In the genomic region with DNA sequence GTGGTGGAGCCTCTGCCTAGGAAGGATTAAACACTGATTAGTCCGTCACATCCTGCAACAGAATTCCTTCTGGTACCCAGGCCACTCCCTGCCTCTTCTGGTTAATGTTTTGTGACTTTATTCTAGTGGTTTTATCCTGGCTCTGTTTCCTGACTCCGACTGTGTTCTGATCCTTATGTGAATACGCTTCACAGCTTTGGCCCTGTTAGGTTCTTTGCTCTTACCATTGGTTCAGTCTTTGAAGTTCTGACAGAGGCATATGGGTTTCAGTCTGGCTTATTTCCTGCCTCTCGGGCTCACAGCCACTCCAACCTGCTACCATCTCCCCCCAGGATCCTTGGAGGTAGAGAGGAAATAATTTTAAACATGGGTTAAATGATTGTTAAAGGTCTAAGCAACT, we compare ENCODE assay signal across 13 cellular contexts.
"Had no signal": no experiment of that assay in that cellular context is flagged by ENCODE, and none has a peak within 500 bp of the region (broad histone marks: within the 10 kb centered on the region; RNA-seq: fewer than 3 reads in every experiment).

No MANE protein-coding gene starts in this region.

- H3K27me3 ChIP-seq: cardiac muscle cell, tibial nerve, uterus had no signal

- H3K4me3 ChIP-seq: cardiac muscle cell, lung, tibial nerve, uterus had no signal

- DNase-seq: activated CD4-positive, alpha-beta memory T cell treated with anti-CD3 and anti-CD28 coated beads, Interleukin-2, amount 10 ng/mL, durations not matched to agents 7 days and 5 days; activated CD4-positive, alpha-beta T cell treated with anti-CD3 and anti-CD28 coated beads for 4 hours; activated CD8-positive, alpha-beta memory T cell treated with anti-CD3 and anti-CD28 coated beads, Interleukin-2, amount 50 U/mL, for 4 hours; activated naive CD4-positive, alpha-beta T cell; activated T-cell treated with anti-CD3 and anti-CD28 coated beads, Interleukin-2, amount 50 U/mL, for 72 hours; midbrain; retina; stimulated activated naive B cell treated with anti-CD40 and anti-IgM and Interleukin-4, amounts not matched to agents 10 μg/mL and 1 μg/mL and 100 μg/mL, for 72 hours; uterus had no signal

- H3K27me3 Mint-ChIP-seq: activated CD4-positive, alpha-beta memory T cell treated with anti-CD3 and anti-CD28 coated beads, Interleukin-2, amount 10 ng/mL, durations not matched to agents 7 days and 5 days; stimulated activated naive B cell treated with anti-CD40 and anti-IgM and Interleukin-4, amounts not matched to agents 10 μg/mL and 1 μg/mL and 100 μg/mL, for 72 hours had no signal

- H3K4me3 Mint-ChIP-seq: activated CD4-positive, alpha-beta memory T cell treated with anti-CD3 and anti-CD28 coated beads, Interleukin-2, amount 10 ng/mL, durations not matched to agents 7 days and 5 days; activated T-cell treated with anti-CD3 and anti-CD28 coated beads, Interleukin-2, amount 50 U/mL, for 72 hours; stimulated activated naive B cell treated with anti-CD40 and anti-IgM and Interleukin-4, amounts not matched to agents 10 μg/mL and 1 μg/mL and 100 μg/mL, for 72 hours had no signal

- H3K27ac ChIP-seq: cardiac muscle cell, uterus had no signal

- ATAC-seq: activated T-cell treated with anti-CD3 and anti-CD28 coated beads, Interleukin-2, amount 50 U/mL, for 72 hours; esophagus mucosa; stimulated activated naive B cell treated with anti-CD40 and anti-IgM and Interleukin-4, amounts not matched to agents 10 μg/mL and 1 μg/mL and 100 μg/mL, for 72 hours had no signal

- H3K36me3 ChIP-seq: cardiac muscle cell, uterus had no signal

- H3K27ac Mint-ChIP-seq: activated CD4-positive, alpha-beta memory T cell treated with anti-CD3 and anti-CD28 coated beads, Interleukin-2, amount 10 ng/mL, durations not matched to agents 7 days and 5 days; activated T-cell treated with anti-CD3 and anti-CD28 coated beads, Interleukin-2, amount 50 U/mL, for 72 hours; stimulated activated naive B cell treated with anti-CD40 and anti-IgM and Interleukin-4, amounts not matched to agents 10 μg/mL and 1 μg/mL and 100 μg/mL, for 72 hours had no signal

- H3K4me1 ChIP-seq: uterus had no signal

- H3K9me3 ChIP-seq: uterus had no signal
